ENCODE assay signal across 1 cellular context in the genomic region with DNA sequence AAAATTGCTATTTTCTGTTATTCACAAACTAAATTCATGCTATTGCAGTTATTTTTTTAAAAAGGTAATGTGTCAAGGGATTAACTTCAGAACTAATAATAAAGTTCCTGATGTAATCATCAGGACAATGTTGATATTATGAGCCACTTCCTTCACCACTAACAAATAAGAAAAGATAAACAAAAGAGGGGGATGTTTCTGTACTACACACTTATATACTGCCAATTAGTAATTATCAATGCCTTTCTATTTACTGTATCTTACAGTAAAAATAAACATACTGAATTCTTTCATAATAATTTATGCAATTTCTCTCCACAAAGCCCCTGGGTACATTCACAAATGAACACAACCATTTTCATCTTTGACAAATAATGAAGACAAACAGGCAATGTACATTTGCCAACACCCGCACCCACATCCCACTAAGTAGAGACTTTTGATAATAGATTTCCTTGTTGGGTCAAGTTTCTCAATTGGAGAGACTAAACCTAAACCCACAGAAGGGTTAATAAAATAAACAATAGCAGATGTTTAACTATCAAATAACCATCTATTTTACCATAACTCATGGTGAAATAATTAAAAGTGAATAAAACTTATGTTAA.
TF ChIP-seq lines count a peak whose summit lies in the region.

No MANE protein-coding gene starts in this region.

TF ChIP-seq in HepG2, 621 proteins besides CTCF, POLR2A, EP300 and RAD21:
- TF ChIP-seq SOX6 (IDR thresholded peaks at IDR 0.05) = no peak
- no peak for TF ChIP-seq SOX6 (CRISPR knock-in tag; IDR thresholded peaks at IDR 0.05)
- no peak for TF ChIP-seq ZNF703 (CRISPR knock-in tag; IDR thresholded peaks at IDR 0.05; ENCODE audit: borderline replicate concordance)
- TF ChIP-seq, protein P1, sequence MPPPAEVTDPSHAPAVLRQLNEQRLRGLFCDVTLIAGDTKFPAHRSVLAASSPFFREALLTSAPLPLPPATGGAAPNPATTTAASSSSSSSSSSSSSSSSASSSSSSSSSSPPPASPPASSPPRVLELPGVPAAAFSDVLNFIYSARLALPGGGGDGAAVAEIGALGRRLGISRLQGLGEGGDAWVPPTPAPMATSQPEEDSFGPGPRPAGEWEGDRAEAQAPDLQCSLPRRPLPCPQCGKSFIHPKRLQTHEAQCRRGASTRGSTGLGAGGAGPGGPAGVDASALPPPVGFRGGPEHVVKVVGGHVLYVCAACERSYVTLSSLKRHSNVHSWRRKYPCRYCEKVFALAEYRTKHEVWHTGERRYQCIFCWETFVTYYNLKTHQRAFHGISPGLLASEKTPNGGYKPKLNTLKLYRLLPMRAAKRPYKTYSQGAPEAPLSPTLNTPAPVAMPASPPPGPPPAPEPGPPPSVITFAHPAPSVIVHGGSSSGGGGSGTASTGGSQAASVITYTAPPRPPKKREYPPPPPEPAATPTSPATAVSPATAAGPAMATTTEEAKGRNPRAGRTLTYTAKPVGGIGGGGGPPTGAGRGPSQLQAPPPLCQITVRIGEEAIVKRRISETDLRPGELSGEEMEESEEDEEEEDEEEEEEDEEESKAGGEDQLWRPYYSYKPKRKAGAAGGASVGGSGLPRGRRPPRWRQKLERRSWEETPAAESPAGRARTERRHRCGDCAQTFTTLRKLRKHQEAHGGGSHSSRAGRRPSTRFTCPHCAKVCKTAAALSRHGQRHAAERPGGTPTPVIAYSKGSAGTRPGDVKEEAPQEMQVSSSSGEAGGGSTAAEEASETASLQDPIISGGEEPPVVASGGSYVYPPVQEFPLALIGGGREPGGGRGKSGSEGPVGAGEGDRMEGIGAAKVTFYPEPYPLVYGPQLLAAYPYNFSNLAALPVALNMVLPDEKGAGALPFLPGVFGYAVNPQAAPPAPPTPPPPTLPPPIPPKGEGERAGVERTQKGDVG (CRISPR knock-in tag; IDR thresholded peaks at IDR 0.05; ENCODE audit: borderline replicate concordance) = no peak
- TF ChIP-seq NFATC3 (CRISPR knock-in tag; IDR thresholded peaks at IDR 0.05) = no peak
- TF ChIP-seq CBX2 (IDR thresholded peaks at IDR 0.05; ENCODE audit: low read depth, low read length) = no peak
- no peak for TF ChIP-seq CBX2 (CRISPR knock-in tag; IDR thresholded peaks at IDR 0.05; ENCODE audit: low read depth)
- TF ChIP-seq, protein P2, sequence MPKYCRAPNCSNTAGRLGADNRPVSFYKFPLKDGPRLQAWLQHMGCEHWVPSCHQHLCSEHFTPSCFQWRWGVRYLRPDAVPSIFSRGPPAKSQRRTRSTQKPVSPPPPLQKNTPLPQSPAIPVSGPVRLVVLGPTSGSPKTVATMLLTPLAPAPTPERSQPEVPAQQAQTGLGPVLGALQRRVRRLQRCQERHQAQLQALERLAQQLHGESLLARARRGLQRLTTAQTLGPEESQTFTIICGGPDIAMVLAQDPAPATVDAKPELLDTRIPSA (CRISPR knock-in tag; IDR thresholded peaks at IDR 0.05; ENCODE audit: borderline replicate concordance) = no peak
- TF ChIP-seq ATAD3A (CRISPR knock-in tag; IDR thresholded peaks at IDR 0.05) = no peak
- TF ChIP-seq ELF4 (CRISPR knock-in tag; IDR thresholded peaks at IDR 0.05; ENCODE audit: borderline replicate concordance) = no peak
- no peak for TF ChIP-seq SP140L (CRISPR knock-in tag; IDR thresholded peaks at IDR 0.05; ENCODE audit: borderline replicate concordance)
- TF ChIP-seq, protein P3, sequence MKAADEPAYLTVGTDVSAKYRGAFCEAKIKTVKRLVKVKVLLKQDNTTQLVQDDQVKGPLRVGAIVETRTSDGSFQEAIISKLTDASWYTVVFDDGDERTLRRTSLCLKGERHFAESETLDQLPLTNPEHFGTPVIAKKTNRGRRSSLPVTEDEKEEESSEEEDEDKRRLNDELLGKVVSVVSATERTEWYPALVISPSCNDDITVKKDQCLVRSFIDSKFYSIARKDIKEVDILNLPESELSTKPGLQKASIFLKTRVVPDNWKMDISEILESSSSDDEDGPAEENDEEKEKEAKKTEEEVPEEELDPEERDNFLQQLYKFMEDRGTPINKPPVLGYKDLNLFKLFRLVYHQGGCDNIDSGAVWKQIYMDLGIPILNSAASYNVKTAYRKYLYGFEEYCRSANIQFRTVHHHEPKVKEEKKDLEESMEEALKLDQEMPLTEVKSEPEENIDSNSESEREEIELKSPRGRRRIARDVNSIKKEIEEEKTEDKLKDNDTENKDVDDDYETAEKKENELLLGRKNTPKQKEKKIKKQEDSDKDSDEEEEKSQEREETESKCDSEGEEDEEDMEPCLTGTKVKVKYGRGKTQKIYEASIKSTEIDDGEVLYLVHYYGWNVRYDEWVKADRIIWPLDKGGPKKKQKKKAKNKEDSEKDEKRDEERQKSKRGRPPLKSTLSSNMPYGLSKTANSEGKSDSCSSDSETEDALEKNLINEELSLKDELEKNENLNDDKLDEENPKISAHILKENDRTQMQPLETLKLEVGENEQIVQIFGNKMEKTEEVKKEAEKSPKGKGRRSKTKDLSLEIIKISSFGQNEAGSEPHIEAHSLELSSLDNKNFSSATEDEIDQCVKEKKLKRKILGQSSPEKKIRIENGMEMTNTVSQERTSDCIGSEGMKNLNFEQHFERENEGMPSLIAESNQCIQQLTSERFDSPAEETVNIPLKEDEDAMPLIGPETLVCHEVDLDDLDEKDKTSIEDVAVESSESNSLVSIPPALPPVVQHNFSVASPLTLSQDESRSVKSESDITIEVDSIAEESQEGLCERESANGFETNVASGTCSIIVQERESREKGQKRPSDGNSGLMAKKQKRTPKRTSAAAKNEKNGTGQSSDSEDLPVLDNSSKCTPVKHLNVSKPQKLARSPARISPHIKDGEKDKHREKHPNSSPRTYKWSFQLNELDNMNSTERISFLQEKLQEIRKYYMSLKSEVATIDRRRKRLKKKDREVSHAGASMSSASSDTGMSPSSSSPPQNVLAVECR (CRISPR knock-in tag; IDR thresholded peaks at IDR 0.05; ENCODE audit: borderline replicate concordance) = no peak
- TF ChIP-seq, protein P4, sequence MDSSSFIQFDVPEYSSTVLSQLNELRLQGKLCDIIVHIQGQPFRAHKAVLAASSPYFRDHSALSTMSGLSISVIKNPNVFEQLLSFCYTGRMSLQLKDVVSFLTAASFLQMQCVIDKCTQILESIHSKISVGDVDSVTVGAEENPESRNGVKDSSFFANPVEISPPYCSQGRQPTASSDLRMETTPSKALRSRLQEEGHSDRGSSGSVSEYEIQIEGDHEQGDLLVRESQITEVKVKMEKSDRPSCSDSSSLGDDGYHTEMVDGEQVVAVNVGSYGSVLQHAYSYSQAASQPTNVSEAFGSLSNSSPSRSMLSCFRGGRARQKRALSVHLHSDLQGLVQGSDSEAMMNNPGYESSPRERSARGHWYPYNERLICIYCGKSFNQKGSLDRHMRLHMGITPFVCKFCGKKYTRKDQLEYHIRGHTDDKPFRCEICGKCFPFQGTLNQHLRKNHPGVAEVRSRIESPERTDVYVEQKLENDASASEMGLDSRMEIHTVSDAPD (CRISPR knock-in tag; IDR thresholded peaks at IDR 0.05) = no peak
- no peak for TF ChIP-seq ELF1 (CRISPR knock-in tag; IDR thresholded peaks at IDR 0.05)
- TF ChIP-seq ZNF549 (CRISPR knock-in tag; IDR thresholded peaks at IDR 0.05) = no peak
TF ChIP-seq in HepG2: peak in this region for 0.
